In the genomic region with DNA sequence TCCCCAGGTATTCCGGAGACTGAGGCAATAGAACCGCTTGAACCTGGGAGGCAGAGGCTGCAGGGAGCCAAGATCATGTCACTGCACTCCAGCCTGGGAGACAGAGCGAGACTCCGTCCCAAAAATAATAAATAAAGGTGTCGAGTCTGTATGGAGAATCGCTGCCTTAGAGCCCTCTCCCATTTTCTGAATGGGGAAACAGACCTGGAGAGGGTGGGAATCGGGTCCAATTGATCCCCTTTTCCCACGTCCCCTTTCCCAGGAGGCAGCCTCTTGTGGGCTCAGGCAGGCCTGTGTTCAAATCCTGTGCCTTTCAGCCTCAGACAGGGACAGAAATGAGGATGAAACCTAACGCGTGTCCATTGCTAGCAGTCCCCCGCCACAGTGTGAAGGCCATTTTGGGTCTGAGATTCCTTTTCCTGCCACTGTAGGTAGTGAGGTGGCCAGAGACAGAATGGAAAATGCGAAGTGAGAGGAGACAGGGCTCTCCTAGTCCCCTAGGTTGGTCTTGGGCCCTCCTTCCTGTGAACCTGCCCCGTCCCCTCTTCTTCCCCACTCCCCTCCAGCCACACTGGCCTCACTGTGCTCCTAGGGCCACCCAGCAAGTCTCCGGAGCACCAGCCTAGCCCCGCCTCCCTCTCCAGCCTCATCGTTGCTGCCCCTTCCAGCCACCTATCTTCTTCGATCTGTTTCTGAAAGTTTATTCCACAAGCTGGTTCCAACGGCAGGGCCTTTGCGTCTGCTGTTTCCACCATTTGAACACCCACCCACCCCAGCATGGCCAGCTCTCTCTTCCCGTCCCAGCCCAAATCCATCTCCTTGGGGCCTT, we compare ENCODE assay signal across 12 cellular contexts. TPM values are rescaled to one million over a fixed set of nuclear protein-coding genes. Genes with fewer than 3 reads are reported as not detected.
DNase-seq lines count a peak whose midpoint lies in the region; ATAC-seq, FAIRE-seq and TF ChIP-seq lines count a peak whose summit lies in the region.
"Had no signal": no experiment of that assay in that cellular context is flagged by ENCODE, and none has a peak within 500 bp of the region (broad histone marks: within the 10 kb centered on the region; RNA-seq: fewer than 3 reads in every experiment).

No MANE protein-coding gene starts in this region.

- H3K9me3 Mint-ChIP-seq in naive thymus-derived CD4-positive, alpha-beta T cell = peaks cover 0 to 8% (median 0%) of the 10 kb centered on the region in 11 donors

- CTCF ChIA-PET in naive thymus-derived CD4-positive, alpha-beta T cell (lab: Charles Lee) = interaction anchor here (1.5 kb wide), 1 partner anchor 8 kb away, joined by 3 read pairs; no protein-coding TSS in a partner anchor

- peaks cover 0 to 11% (median 0%) of the 10 kb centered on the region in 5 donors for H3K36me3 Mint-ChIP-seq in naive thymus-derived CD4-positive, alpha-beta T cell

- H3K4me3 Mint-ChIP-seq in naive thymus-derived CD4-positive, alpha-beta T cell = peak overlapping the region in 5 of 10 donors; percentile 13 to 47 (median 33)

- peak overlapping the region in 8 of 9 donors; percentile 40 to 100 (median 65) for H3K27ac Mint-ChIP-seq in naive thymus-derived CD4-positive, alpha-beta T cell

- H3K27ac ChIP-seq in right atrium auricular region (peak overlapping the region; percentile 92 to 95), vagina (peak overlapping the region; percentile 94)
- no peak overlapping the region for H3K27ac ChIP-seq in naive thymus-derived CD4-positive, alpha-beta T cell (ENCODE audit: low read depth, low read length)

- POLR2A ChIA-PET in naive thymus-derived CD4-positive, alpha-beta T cell (lab: Charles Lee) = no interaction called here

- TF ChIP-seq POLR2A in vagina (IDR thresholded peaks at IDR 0.05) = no peak

- H3K36me3 ChIP-seq in right atrium auricular region (peaks cover 19% of the 10 kb centered on the region), adipocyte (ENCODE audit: control insufficient read depth, insufficient read depth, low read length, severe bottlenecking) (peaks cover 20% of the 10 kb centered on the region), vagina (peaks cover 0 to 12% of the 10 kb centered on the region in 2 donors)
- H3K36me3 ChIP-seq in naive thymus-derived CD4-positive, alpha-beta T cell (ENCODE audit: control insufficient read depth in 2 of 3, insufficient read depth in 3 of 3, low read length in 3 of 3) = peaks cover 0 to 3% (median 0%) of the 10 kb centered on the region in 3 experiments

- H3K9me3 ChIP-seq in right atrium auricular region (no peaks in the 10 kb centered on the region), adipocyte (ENCODE audit: control insufficient read depth, low read length) (no peaks in the 10 kb centered on the region), vagina (no peaks in the 10 kb centered on the region)
- H3K9me3 ChIP-seq in naive thymus-derived CD4-positive, alpha-beta T cell (ENCODE audit: control insufficient read depth in 2 of 3, low read length in 3 of 3) = no peaks in the 10 kb centered on the region

- intact Hi-C loops in Right ventricle myocardium inferior (cut with DNase I) (no loop called here), vagina (cut with DNase I) (no loop called here)
- intact Hi-C loops in naive thymus-derived CD4-positive, alpha-beta T cell (cut with micrococcal nuclease) = loop anchor here in 1 of 2 donors (10.0 kb wide), 1 partner anchor 933 kb away; a partner anchor contains a TSS

- no peak for ATAC-seq in Right ventricle myocardium inferior
- no peak for ATAC-seq in naive thymus-derived CD4-positive, alpha-beta T cell

- H3K4me1 ChIP-seq in right atrium auricular region = peaks cover 0 to 50% of the 10 kb centered on the region in 2 donors
- peaks cover 59% of the 10 kb centered on the region for H3K4me1 ChIP-seq in adipocyte (ENCODE audit: control insufficient read depth, insufficient read depth, low read length)
- H3K4me1 ChIP-seq in naive thymus-derived CD4-positive, alpha-beta T cell (ENCODE audit: control insufficient read depth in 2 of 2, insufficient read depth in 2 of 2, low read length in 2 of 2) = peaks cover 15 to 20% of the 10 kb centered on the region in 2 donors
- H3K4me1 ChIP-seq in vagina = peaks cover 77% of the 10 kb centered on the region

- peaks cover 0 to 5% (median 0%) of the 10 kb centered on the region in 5 donors for H3K27me3 Mint-ChIP-seq in naive thymus-derived CD4-positive, alpha-beta T cell

- peak overlapping the region; percentile 55 for H3K9ac ChIP-seq in adipocyte (ENCODE audit: low read length)

- FAIRE-seq in GM19239 (lab: Jason Lieb, UNC) = no peak

- no peak for TF ChIP-seq CTCF in right atrium auricular region (IDR thresholded peaks at IDR 0.05)
- TF ChIP-seq CTCF in vagina (IDR thresholded peaks at IDR 0.05) = no peak

- no peaks in the 10 kb centered on the region for H3K27me3 ChIP-seq in right atrium auricular region
- no peaks in the 10 kb centered on the region for H3K27me3 ChIP-seq in adipocyte (replicated peaks; ENCODE audit: control insufficient read depth, insufficient read depth, low read length)
- H3K27me3 ChIP-seq in naive thymus-derived CD4-positive, alpha-beta T cell (ENCODE audit: control insufficient read depth in 2 of 2, insufficient read depth in 2 of 2, low read length in 2 of 2) = no peaks in the 10 kb centered on the region
- no peaks in the 10 kb centered on the region for H3K27me3 ChIP-seq in vagina

- H3K4me3 ChIP-seq in right atrium auricular region = no peak overlapping the region
- H3K4me3 ChIP-seq in adipocyte (ENCODE audit: low read length) = no peak overlapping the region
- no peak overlapping the region for H3K4me3 ChIP-seq in naive thymus-derived CD4-positive, alpha-beta T cell (ENCODE audit: low read length)
- no peak overlapping the region for H3K4me3 ChIP-seq in vagina

- no peak for DNase-seq in right atrium auricular region (ENCODE audit: low spot score)
- DNase-seq in Right ventricle myocardium inferior (ENCODE audit: missing footprints) = no peak
- DNase-seq in adipocyte (ENCODE audit: low read depth) = no peak
- DNase-seq in naive thymus-derived CD4-positive, alpha-beta T cell = no peak
- DNase-seq in vagina (ENCODE audit: extremely low spot score in 2 of 2) = no peak
- DNase-seq in GM19239 (ENCODE audit: insufficient read length, low spot score) = no peak
- no peak for DNase-seq in glomerular visceral epithelial cell (ENCODE audit: extremely low spot score)
- no peak for DNase-seq in HPDE6-E6E7 (ENCODE audit: extremely low spot score)
- DNase-seq: central memory CD4-positive, alpha-beta T cell; NCI-H1092; stimulated activated CD4-positive, alpha-beta T cell treated with anti-CD3 and anti-CD28 coated beads, Interleukin-2, amount 100 ng/mL, for 48 hours had no signal

- peaks cover 28 to 43% (median 30%) of the 10 kb centered on the region in 7 donors for H3K4me1 Mint-ChIP-seq in naive thymus-derived CD4-positive, alpha-beta T cell

RNA-seq across cellular contexts. Expression of a gene that starts 2.7 kb away (rescaled TPM):
- total RNA-seq in right atrium auricular region (10 to 100 TPM; 20.2 to 29.5 TPM), Right ventricle myocardium inferior (39.3 TPM), vagina (34.9 TPM)
- 10 to 100 TPM; 62.5 to 86.7 (median 75.2) TPM for total RNA-seq in naive thymus-derived CD4-positive, alpha-beta T cell
- polyA plus RNA-seq in naive thymus-derived CD4-positive, alpha-beta T cell = 100 to 1,000 TPM in 1 of 2 donors, 10 to 100 TPM in 1; 60.7 to 109 TPM

RNA-seq across cellular contexts. Expression of a gene that starts 23.0 kb away (rescaled TPM):
- total RNA-seq in right atrium auricular region (not detected), Right ventricle myocardium inferior (0.41 TPM), vagina (not detected)
- total RNA-seq in naive thymus-derived CD4-positive, alpha-beta T cell = 1 to 10 TPM; 1.1 to 5.0 (median 1.5) TPM
- under 1 TPM; 0.35 to 0.45 TPM for polyA plus RNA-seq in naive thymus-derived CD4-positive, alpha-beta T cell
- total RNA-seq: omental fat pad had no signal

RNA-seq across cellular contexts. Expression of a gene that starts 31.8 kb away (rescaled TPM):
- total RNA-seq in right atrium auricular region (100 to 1,000 TPM; 265 to 288 TPM), Right ventricle myocardium inferior (268 TPM), vagina (174 TPM)
- total RNA-seq in naive thymus-derived CD4-positive, alpha-beta T cell = 10 to 100 TPM; 34.3 to 70.6 (median 42.3) TPM
- 10 to 100 TPM; 38.8 to 74.1 TPM for polyA plus RNA-seq in naive thymus-derived CD4-positive, alpha-beta T cell
